10 cellular contexts compared by ENCODE assay signal in the genomic region with DNA sequence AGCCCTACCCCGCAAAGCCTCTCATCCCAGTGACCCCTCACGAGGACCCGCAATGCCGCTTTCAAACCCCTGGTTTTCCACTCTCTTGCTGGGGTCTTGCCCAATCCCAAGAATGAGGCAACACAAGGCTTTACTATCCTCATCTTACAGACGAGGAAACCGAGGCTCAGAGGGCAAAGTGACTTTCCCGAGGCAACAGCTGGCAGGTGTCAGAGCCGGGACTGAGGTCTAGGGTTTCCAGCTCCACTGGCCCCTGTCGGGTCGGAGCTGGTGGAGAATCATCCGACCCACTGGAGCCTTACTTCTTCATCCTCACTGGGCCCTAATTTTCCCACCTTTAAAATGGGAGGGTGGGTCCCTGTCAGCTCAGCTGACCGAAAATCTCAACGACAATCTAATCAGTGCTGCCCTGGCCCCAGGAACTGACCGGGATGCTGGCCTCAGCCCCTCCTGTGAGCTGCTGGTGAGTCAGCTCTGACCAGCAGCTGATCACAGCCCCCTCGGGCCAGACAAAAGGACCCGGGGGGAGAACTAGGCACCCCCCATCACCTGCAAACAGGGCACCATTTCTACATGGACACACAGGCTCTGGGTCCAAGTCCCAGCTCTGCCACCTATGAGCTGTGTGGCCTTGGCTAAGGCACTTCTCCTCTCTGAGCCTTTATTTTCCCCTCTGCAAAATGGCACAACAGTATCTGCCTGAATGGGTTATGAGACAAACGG.
A peak's percentile ranks its signal among the peaks of the same experiment; 100 is the strongest.
DNase-seq lines count a peak whose midpoint lies in the region; ATAC-seq and TF ChIP-seq lines count a peak whose summit lies in the region.
"Had no signal": no experiment of that assay in that cellular context is flagged by ENCODE, and none has a peak within 500 bp of the region (broad histone marks: within the 10 kb centered on the region; RNA-seq: fewer than 3 reads in every experiment).

No MANE protein-coding gene starts in this region.

- 55 to 66% methylated on average over 11 to 14 of the region's 17 CpGs for WGBS in esophagus squamous epithelium, 2 donors

- H3K27ac ChIP-seq in RWPE1 (peak overlapping the region; percentile 99), esophagus squamous epithelium (peak overlapping the region; percentile 84 to 93 (median 92)), rectal smooth muscle tissue (ENCODE audit: low read depth, low read length) (peak overlapping the region; percentile 2)
- H3K27ac ChIP-seq: BLaER1, parathyroid adenoma had no signal

- H3K27me3 ChIP-seq in esophagus squamous epithelium (no peaks in the 10 kb centered on the region), rectal smooth muscle tissue (ENCODE audit: control insufficient read depth, insufficient read depth, low read length) (no peaks in the 10 kb centered on the region)
- H3K27me3 ChIP-seq: BLaER1 had no signal

- no peak for TF ChIP-seq POLR2A in esophagus squamous epithelium (IDR thresholded peaks at IDR 0.05)

- no peaks in the 10 kb centered on the region for H3K9me3 ChIP-seq in esophagus squamous epithelium
- H3K9me3 ChIP-seq: BLaER1 had no signal

- H3K4me3 ChIP-seq in AG09309 (ENCODE audit: control insufficient read depth, low read depth, low read length) (peak overlapping the region; percentile 5; the same call in 1 of the 2 replicates), esophagus squamous epithelium (peak overlapping the region in 2 of 4 donors; percentile 9 to 13), rectal smooth muscle tissue (ENCODE audit: low read length) (no peak overlapping the region)
- H3K4me3 ChIP-seq: BLaER1 had no signal

- TF ChIP-seq CTCF in AG09309 (IDR thresholded peaks at IDR 0.05; ENCODE audit: control insufficient read depth, insufficient read depth, low read depth, low read length, missing control alignments), result no peak
- no peak for TF ChIP-seq CTCF in RWPE1 (conservative IDR thresholded peaks at IDR 0.05; ENCODE audit: low read depth)
- no peak for TF ChIP-seq CTCF in esophagus squamous epithelium (IDR thresholded peaks at IDR 0.05)
- no peak for TF ChIP-seq CTCF in omental fat pad (IDR thresholded peaks at IDR 0.05)

- POLR2A ChIA-PET in RWPE1 (lab: Yijun Ruan, JAX; ENCODE audit: low non-redundant PET), result no interaction called here

- peaks cover 0 to 54% (median 0%) of the 10 kb centered on the region in 3 donors for H3K36me3 ChIP-seq in esophagus squamous epithelium
- H3K36me3 ChIP-seq in rectal smooth muscle tissue (ENCODE audit: control insufficient read depth, insufficient read depth, low read length), result no peaks in the 10 kb centered on the region
- H3K36me3 ChIP-seq: BLaER1 had no signal

- no peak overlapping the region for H3K9ac ChIP-seq in rectal smooth muscle tissue (ENCODE audit: low read length)
- H3K9ac ChIP-seq: BLaER1, parathyroid adenoma had no signal

- H3K4me1 ChIP-seq in esophagus squamous epithelium (peaks cover 93 to 100% (median 96%) of the 10 kb centered on the region in 3 donors), rectal smooth muscle tissue (ENCODE audit: control insufficient read depth, insufficient read depth, low read length) (peaks cover 54% of the 10 kb centered on the region)
- H3K4me1 ChIP-seq: parathyroid adenoma had no signal

- ATAC-seq in omental fat pad (ENCODE audit: low FRiP score) (no peak), GM19467 (IDR thresholded peaks at IDR 0.05; ENCODE audit: unreplicated experiment) (no peak)

- DNase-seq in AG09309 (ENCODE audit: low read depth), result no peak
- no peak for DNase-seq in RWPE1 (ENCODE audit: low spot score)
- no peak for DNase-seq in esophagus squamous epithelium (lab: John Stamatoyannopoulos, UW)
- no peak for DNase-seq in NCI-H1417 (lab: John Stamatoyannopoulos, UW)
- DNase-seq in omental fat pad (ENCODE audit: low spot score), result no peak
- DNase-seq in mesenteric fat pad (ENCODE audit: low spot score), result no peak

- CTCF ChIA-PET in RWPE1 (lab: Yijun Ruan, JAX), result interaction anchor here (0.7 to 1.1 kb wide), 4 partner anchors 9 to 48 kb away, joined by 3 to 9 read pairs (median 4); no protein-coding TSS in a partner anchor

- intact Hi-C loops in esophagus squamous epithelium (cut with DNase I), result no loop called here

Comparison
In these comparisons a context has a peak if more than half of its experiments do, and no peak if none do; other contexts are left out.
1. H3K27ac ChIP-seq: peak in every context shown above with its lines; median percentile 99 in RWPE1; 92 in esophagus squamous epithelium; 2 in rectal smooth muscle tissue.